In the genomic region with DNA sequence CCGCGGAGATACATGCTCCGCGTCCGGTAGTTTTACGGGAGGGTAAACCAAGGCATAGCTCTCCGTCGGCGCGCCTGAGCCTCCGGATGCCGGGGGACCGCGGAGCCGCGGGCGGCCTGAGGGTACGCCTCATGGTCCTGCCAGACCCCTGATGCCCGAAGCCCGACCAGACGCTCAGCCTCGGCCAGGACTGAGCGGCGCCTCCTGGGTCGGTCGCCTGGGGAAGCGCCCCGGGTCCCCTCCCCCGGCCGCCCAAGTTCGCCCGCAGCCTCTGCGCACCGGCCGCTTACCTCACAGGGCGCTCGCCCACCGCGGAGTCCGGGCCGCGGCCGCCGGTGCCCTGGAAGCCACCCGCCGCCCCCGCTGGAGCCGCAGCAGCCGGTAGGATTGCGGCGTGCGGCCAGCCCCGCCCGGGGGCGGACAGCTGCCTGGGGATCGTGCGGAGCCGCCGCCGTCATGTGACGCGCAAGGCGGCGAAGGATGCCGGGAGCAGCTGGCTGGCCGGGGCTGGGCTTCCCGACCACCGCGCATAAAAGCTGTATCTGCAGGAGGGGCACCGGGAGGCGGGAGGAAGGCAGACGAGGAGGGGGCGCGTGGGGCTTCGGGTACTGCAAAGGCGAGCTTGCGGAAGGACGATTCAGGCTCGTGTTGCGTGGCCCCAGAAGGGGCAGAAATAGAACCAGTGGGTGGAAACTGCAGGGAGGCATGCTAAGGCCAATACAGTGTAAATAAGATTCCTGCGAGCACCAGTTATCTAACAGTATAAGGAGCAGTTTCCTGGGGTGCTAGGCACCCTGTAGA, we compare ENCODE assay signal across 8 cellular contexts. TPM values are rescaled to one million over a fixed set of nuclear protein-coding genes. Genes with fewer than 3 reads are reported as not detected.
A peak's percentile ranks its signal among the peaks of the same experiment; 100 is the strongest.
DNase-seq lines count a peak whose midpoint lies in the region; ATAC-seq and TF ChIP-seq lines count a peak whose summit lies in the region.

A gene with protein sequence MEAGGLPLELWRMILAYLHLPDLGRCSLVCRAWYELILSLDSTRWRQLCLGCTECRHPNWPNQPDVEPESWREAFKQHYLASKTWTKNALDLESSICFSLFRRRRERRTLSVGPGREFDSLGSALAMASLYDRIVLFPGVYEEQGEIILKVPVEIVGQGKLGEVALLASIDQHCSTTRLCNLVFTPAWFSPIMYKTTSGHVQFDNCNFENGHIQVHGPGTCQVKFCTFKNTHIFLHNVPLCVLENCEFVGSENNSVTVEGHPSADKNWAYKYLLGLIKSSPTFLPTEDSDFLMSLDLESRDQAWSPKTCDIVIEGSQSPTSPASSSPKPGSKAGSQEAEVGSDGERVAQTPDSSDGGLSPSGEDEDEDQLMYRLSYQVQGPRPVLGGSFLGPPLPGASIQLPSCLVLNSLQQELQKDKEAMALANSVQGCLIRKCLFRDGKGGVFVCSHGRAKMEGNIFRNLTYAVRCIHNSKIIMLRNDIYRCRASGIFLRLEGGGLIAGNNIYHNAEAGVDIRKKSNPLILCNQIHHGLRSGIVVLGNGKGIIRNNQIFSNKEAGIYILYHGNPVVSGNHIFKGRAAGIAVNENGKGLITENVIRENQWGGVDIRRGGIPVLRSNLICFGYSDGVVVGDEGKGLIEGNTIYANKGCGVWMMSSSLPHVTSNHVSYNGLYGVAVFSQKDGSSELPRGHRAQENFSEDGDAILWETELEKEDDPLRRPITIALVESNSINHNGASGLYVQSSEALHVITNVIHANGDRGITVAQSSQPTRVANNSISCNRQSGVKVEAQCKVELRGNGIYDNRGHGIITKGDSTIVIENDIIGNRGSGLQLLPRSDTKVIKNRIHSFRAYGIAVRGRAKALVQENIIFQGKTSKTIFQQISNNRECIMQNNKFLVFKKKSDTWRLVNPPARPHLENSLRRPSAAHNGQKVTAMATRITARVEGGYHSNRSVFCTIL (minus strand): TSS at position 460 of the 801 bp plus-strand sequence. CDS start 34,612 bp downstream, outside the sequence.

- peak within 1 kb of the TSS; percentile 76 to 86 (median 84) for H3K4me3 ChIP-seq in esophagus muscularis mucosa
- H3K4me3 ChIP-seq in mucosa of descending colon: peak within 1 kb of the TSS; percentile 33

- in situ Hi-C loops in ACHN (cut with HindIII; ENCODE audit: low pct_ligation_motif_present, low pct_unique_long_range_greater_than_20kb, low sequenced_read_pairs): no loop called here

- ATAC-seq in GM18868 (IDR thresholded peaks at IDR 0.05; ENCODE audit: unreplicated experiment) (peak; percentile 75), HG03097 (IDR thresholded peaks at IDR 0.05; ENCODE audit: low FRiP score, unreplicated experiment) (peak; percentile 56), mucosa of descending colon (peak; percentile 92)
- peak; percentile 75 for ATAC-seq in stimulated activated naive CD8-positive, alpha-beta T cell treated with anti-CD3 and anti-CD28 coated beads, Interleukin-15, Interleukin-2, amounts not matched to agents 100 U/mL and 50 U/mL, for 24 hours

- DNase-seq in ACHN (peak; percentile 60), NCI-H526 treated with DMSO at 0.1 percent for 48 hours (lab: John Stamatoyannopoulos, UW) (peak; percentile 45), esophagus muscularis mucosa (ENCODE audit: extremely low spot score) (no peak), mucosa of descending colon (peak; percentile 73 to 77 (median 77))
- peak; percentile 52 to 65 for DNase-seq in activated T-cell treated with anti-CD3 and anti-CD28 coated beads, Interleukin-2, amount 50 U/mL, for 48 hours
- peak; percentile 52 for DNase-seq in stimulated activated naive CD8-positive, alpha-beta T cell treated with anti-CD3 and anti-CD28 coated beads, Interleukin-15, Interleukin-2, amounts not matched to agents 100 U/mL and 50 U/mL, for 24 hours

- intact Hi-C loops in esophagus muscularis mucosa (cut with DNase I) (loop anchor here (5.0 kb wide), 1 partner anchor 89 kb away; a partner anchor contains a TSS), mucosa of descending colon (cut with DNase I, micrococcal nuclease) (no loop called here)

- H3K4me1 ChIP-seq in esophagus muscularis mucosa (peaks cover 20 to 34% (median 30%) of the 10 kb centered on the region in 4 donors), mucosa of descending colon (ENCODE audit: low read depth) (peaks cover 18% of the 10 kb centered on the region)

- WGBS in esophagus muscularis mucosa: 3% methylated on average over 33 of the region's 81 CpGs

- no peaks in the 10 kb centered on the region for H3K27me3 ChIP-seq in esophagus muscularis mucosa

- TF ChIP-seq CTCF in esophagus muscularis mucosa (IDR thresholded peaks at IDR 0.05) (peak in 1 of 3 experiments; percentile 15), mucosa of descending colon (IDR thresholded peaks at IDR 0.05) (no peak)

- peak within 1 kb of the TSS; percentile 91 to 96 (median 92) for H3K27ac ChIP-seq in esophagus muscularis mucosa (replicated peaks in 1 of 4)

- H3K9me3 ChIP-seq in esophagus muscularis mucosa (no peaks in the 10 kb centered on the region), mucosa of descending colon (no peaks in the 10 kb centered on the region)

- TF ChIP-seq POLR2A in esophagus muscularis mucosa (IDR thresholded peaks at IDR 0.05; ENCODE audit: low read depth): no peak

- no peak for TF ChIP-seq EP300 in esophagus muscularis mucosa (IDR thresholded peaks at IDR 0.05)

- peaks cover 0 to 7% (median 0%) of the 10 kb centered on the region in 4 donors for H3K36me3 ChIP-seq in esophagus muscularis mucosa
- no peaks in the 10 kb centered on the region for H3K36me3 ChIP-seq in mucosa of descending colon (ENCODE audit: low read depth)

RNA-seq across cellular contexts. Expression of the gene that starts here (rescaled TPM):
- total RNA-seq in esophagus muscularis mucosa (10 to 100 TPM in 1 of 4 donors, 1 to 10 TPM in 3; 5.5 to 11.2 (median 9.0) TPM), mucosa of descending colon (10 to 100 TPM in 1 of 3 donors, 1 to 10 TPM in 2; 3.4 to 15.9 (median 4.6) TPM)
